9 cellular contexts compared by ENCODE assay signal in the genomic region with DNA sequence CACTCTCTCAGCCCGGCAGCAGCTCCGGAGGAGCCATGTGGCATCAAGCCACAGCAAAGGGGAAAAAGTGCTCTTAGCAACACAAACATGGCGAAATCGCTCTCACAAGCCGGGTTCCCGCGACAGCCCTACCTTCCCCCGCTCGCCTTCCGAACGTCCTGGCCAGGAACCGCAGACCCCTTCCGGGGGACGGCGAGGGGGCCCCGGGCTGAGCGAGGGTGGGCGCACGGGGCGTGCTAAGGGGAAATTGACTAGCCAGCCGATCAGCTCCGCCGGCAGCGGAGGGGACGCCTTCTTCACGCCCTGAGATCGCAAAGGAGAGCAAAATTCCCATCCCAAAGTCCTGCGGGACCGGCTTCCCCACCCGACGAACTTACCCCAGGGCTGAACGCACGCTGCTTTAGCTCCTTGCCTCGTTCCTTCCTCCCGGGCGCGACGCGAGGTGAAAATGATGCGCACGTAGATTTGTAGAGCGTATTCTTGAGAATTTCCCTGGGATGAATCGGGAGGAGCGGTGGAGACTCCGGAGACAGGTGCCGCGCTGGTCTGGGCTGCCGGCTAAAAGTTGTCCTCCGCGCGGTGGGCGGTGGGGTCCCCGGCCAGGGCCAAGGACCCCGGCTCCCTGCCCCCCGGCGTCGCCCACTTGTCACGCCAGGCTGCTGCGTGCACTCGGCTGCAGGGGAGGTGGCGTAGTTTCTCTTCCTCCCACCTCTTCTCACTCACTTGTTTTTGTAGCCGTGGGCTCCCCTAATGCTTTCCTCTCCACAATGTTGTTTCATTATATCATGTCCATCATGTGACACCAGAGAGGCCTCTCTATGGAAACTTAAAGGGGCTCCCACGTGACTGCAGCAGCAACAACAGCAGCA.
DNase-seq lines count a peak whose midpoint lies in the region; ATAC-seq, FAIRE-seq and TF ChIP-seq lines count a peak whose summit lies in the region.
"Had no signal": no experiment of that assay in that cellular context is flagged by ENCODE, and none has a peak within 500 bp of the region (broad histone marks: within the 10 kb centered on the region; RNA-seq: fewer than 3 reads in every experiment).

No MANE protein-coding gene starts in this region.

- no peak for FAIRE-seq in small intestine (lab: Jason Lieb, UNC)
- FAIRE-seq: G401.6 had no signal

- H3K36me3 Mint-ChIP-seq in MCF 10A (ENCODE audit: insufficient read depth, unreplicated experiment): peaks cover 41% of the 10 kb centered on the region

- POLR2A ChIA-PET in MCF 10A (lab: Yijun Ruan, JAX): interaction anchor here (0.5 to 7.6 kb wide), 36 partner anchors 13 to 324 kb away, joined by 3 to 139 read pairs (median 4); partner anchors contain the start of gene MKLN1

- CTCF ChIA-PET in MCF 10A (lab: Yijun Ruan, JAX): interaction anchor here (0.6 to 1.6 kb wide), 5 partner anchors 37 to 349 kb away, joined by 3 to 6 read pairs (median 3); no protein-coding TSS in a partner anchor

- H3K4me3 ChIP-seq in small intestine (ENCODE audit: low read depth in 1 of 2, low read length in 2 of 2): peak overlapping the region; percentile 67 to 99

- intact Hi-C loops in MCF 10A (cut with micrococcal nuclease): loop anchor here (2.0 to 10.0 kb wide), 3 partner anchors 57 to 127 kb away; no protein-coding TSS in a partner anchor

- H3K9me3 Mint-ChIP-seq in MCF 10A (ENCODE audit: unreplicated experiment): no peaks in the 10 kb centered on the region

- H3K4me3 Mint-ChIP-seq in MCF 10A (ENCODE audit: unreplicated experiment): peak overlapping the region; percentile 75

- TSS peak; percentile 41 for BruUV-seq in MCF 10A (replicated peaks; lab: Mats Ljungman, UMichigan)

- H3K36me3 ChIP-seq in small intestine (ENCODE audit: control insufficient read depth in 2 of 2, insufficient read depth in 2 of 2, low read length in 2 of 2): no peaks in the 10 kb centered on the region

- H3K27ac Mint-ChIP-seq in MCF 10A (ENCODE audit: low read depth, unreplicated experiment): peak overlapping the region; percentile 70

- 0 to 1% (median 0%) methylated on average over 47 to 63 of the region's 63 CpGs for WGBS in small intestine, 3 donors

- H3K27me3 ChIP-seq in small intestine (ENCODE audit: control insufficient read depth in 2 of 2, insufficient read depth in 2 of 2, low read length in 2 of 2): no peaks in the 10 kb centered on the region

- H3K4me1 Mint-ChIP-seq in MCF 10A (ENCODE audit: insufficient read depth, unreplicated experiment): peaks cover 46% of the 10 kb centered on the region

- no peaks in the 10 kb centered on the region for H3K9me3 ChIP-seq in small intestine (ENCODE audit: control insufficient read depth, low read depth)

- H3K27me3 Mint-ChIP-seq in MCF 10A (ENCODE audit: insufficient read depth, unreplicated experiment): no peaks in the 10 kb centered on the region

- peak; percentile 37 for DNase-seq in NCI-H510A treated with DMSO at 0.1 percent for 48 hours (lab: John Stamatoyannopoulos, UW)
- DNase-seq in NCI-H510A (lab: John Stamatoyannopoulos, UW): no peak
- DNase-seq in NCI-H187 treated with DMSO at 0.1 percent for 48 hours (lab: John Stamatoyannopoulos, UW): peak; percentile 61
- DNase-seq in UCSD-AML1 (lab: John Stamatoyannopoulos, UW; ENCODE audit: unreplicated experiment): peak; percentile 21
- DNase-seq in MCF 10A (ENCODE audit: unreplicated experiment): peak; percentile 76
- DNase-seq in iPS-NIHi11 (ENCODE audit: low spot score): peak; percentile 70
- peak; percentile 73 for DNase-seq in small intestine

- ATAC-seq in HG02852 (IDR thresholded peaks at IDR 0.05; ENCODE audit: unreplicated experiment): peak; percentile 50

- peak overlapping the region; percentile 69 to 100 for H3K27ac ChIP-seq in small intestine (ENCODE audit: low read depth in 1 of 2, low read length in 1 of 2)

- peaks cover 0 to 2% of the 10 kb centered on the region in 2 donors for H3K4me1 ChIP-seq in small intestine (ENCODE audit: control insufficient read depth in 2 of 2, insufficient read depth in 1 of 2, low read depth in 1 of 2, low read length in 1 of 2)

- no peak for TF ChIP-seq CTCF in MCF 10A (IDR thresholded peaks at IDR 0.05; ENCODE audit: unreplicated experiment)
